Comparison of ENCODE assay signal across 1 cellular context in genomic region chr14:40204441-40205175, GRCh38.
TF ChIP-seq lines count a peak whose summit lies in the region.

No MANE protein-coding gene starts in this region.

TF ChIP-seq in HepG2, 621 proteins besides CTCF, POLR2A, EP300 and RAD21 (continued from another document and continues in another):
- TF ChIP-seq ZBTB46 (CRISPR knock-in tag; IDR thresholded peaks at IDR 0.05; ENCODE audit: borderline replicate concordance), result no peak
- no peak for TF ChIP-seq TCF12 (IDR thresholded peaks at IDR 0.05)
- TF ChIP-seq TCF12 (CRISPR knock-in tag; IDR thresholded peaks at IDR 0.05), result no peak
- TF ChIP-seq YEATS4 (CRISPR knock-in tag; IDR thresholded peaks at IDR 0.05; ENCODE audit: borderline replicate concordance), result no peak
- no peak for TF ChIP-seq MATR3 (CRISPR knock-in tag; IDR thresholded peaks at IDR 0.05)
- 0 out of 2 replicates have a peak, but pooled peaks have one; percentile 25 for TF ChIP-seq ZNF782 (CRISPR knock-in tag; IDR thresholded peaks at IDR 0.05; ENCODE audit: borderline replicate concordance)
- no peak for TF ChIP-seq HMGA1 (CRISPR knock-in tag; conservative IDR thresholded peaks at IDR 0.05)
- TF ChIP-seq NRL (CRISPR knock-in tag; IDR thresholded peaks at IDR 0.05; ENCODE audit: borderline replicate concordance), result peak; percentile 58; the same call in 1 of the 2 replicates
- no peak for TF ChIP-seq TCF7L2 (IDR thresholded peaks at IDR 0.05; ENCODE audit: low read depth, low read length)
- TF ChIP-seq IRF1 (CRISPR knock-in tag; IDR thresholded peaks at IDR 0.05; ENCODE audit: low read depth), result no peak
- TF ChIP-seq HBP1 (CRISPR knock-in tag; IDR thresholded peaks at IDR 0.05; ENCODE audit: low read depth), result no peak
- no peak for TF ChIP-seq MED13 (CRISPR knock-in tag; IDR thresholded peaks at IDR 0.05)
- TF ChIP-seq ETS1 (CRISPR knock-in tag; IDR thresholded peaks at IDR 0.05), result no peak
- TF ChIP-seq ZNF788 (CRISPR knock-in tag; IDR thresholded peaks at IDR 0.05; ENCODE audit: borderline replicate concordance), result 0 out of 2 replicates have a peak, but pooled peaks have one; percentile 19
- no peak for TF ChIP-seq ZNF276 (CRISPR knock-in tag; IDR thresholded peaks at IDR 0.05; ENCODE audit: low read depth)
- TF ChIP-seq SRF (IDR thresholded peaks at IDR 0.05; ENCODE audit: low read depth, low read length), result no peak
- TF ChIP-seq DNMT1 (CRISPR knock-in tag; IDR thresholded peaks at IDR 0.05), result no peak
- TF ChIP-seq LRRFIP1 (CRISPR knock-in tag; conservative IDR thresholded peaks at IDR 0.05), result no peak
- TF ChIP-seq ZNF205 (CRISPR knock-in tag; IDR thresholded peaks at IDR 0.05), result no peak
- TF ChIP-seq NR1H2 (CRISPR knock-in tag; IDR thresholded peaks at IDR 0.05; ENCODE audit: borderline replicate concordance, low read depth), result no peak
- no peak for TF ChIP-seq TOE1 (CRISPR knock-in tag; IDR thresholded peaks at IDR 0.05)
- TF ChIP-seq PRDM15 (CRISPR knock-in tag; IDR thresholded peaks at IDR 0.05), result no peak
- no peak for TF ChIP-seq ZNF691 (CRISPR knock-in tag; IDR thresholded peaks at IDR 0.05; ENCODE audit: borderline replicate concordance, low read depth)
- no peak for TF ChIP-seq ZBTB49 (CRISPR knock-in tag; IDR thresholded peaks at IDR 0.05; ENCODE audit: borderline replicate concordance)
- no peak for TF ChIP-seq CCAR2 (optimal IDR thresholded peaks at IDR 0.05; ENCODE audit: low read depth, low read length)
- no peak for TF ChIP-seq POLR2AphosphoS2 (IDR thresholded peaks at IDR 0.05; ENCODE audit: low read depth, low read length)
- no peak for TF ChIP-seq MXD4 (CRISPR knock-in tag; IDR thresholded peaks at IDR 0.05)
- TF ChIP-seq ZNF687 (CRISPR knock-in tag; IDR thresholded peaks at IDR 0.05), result peak; percentile 19; the same call in 1 of the 2 replicates
- 0 out of 2 replicates have a peak, but pooled peaks have one; percentile 37 for TF ChIP-seq PHF20 (CRISPR knock-in tag; IDR thresholded peaks at IDR 0.05)
- no peak for TF ChIP-seq TBX3 (IDR thresholded peaks at IDR 0.05; ENCODE audit: borderline replicate concordance)
- TF ChIP-seq CBFB (CRISPR knock-in tag; IDR thresholded peaks at IDR 0.05), result no peak
- no peak for TF ChIP-seq ATF7-NPFF (CRISPR knock-in tag; IDR thresholded peaks at IDR 0.05; ENCODE audit: low read depth)
- TF ChIP-seq ZBTB7A (CRISPR knock-in tag; IDR thresholded peaks at IDR 0.05), result no peak
- no peak for TF ChIP-seq SP1 (IDR thresholded peaks at IDR 0.05)
- TF ChIP-seq SP1 (CRISPR knock-in tag; IDR thresholded peaks at IDR 0.05), result no peak
- TF ChIP-seq HNRNPUL1 (IDR thresholded peaks at IDR 0.05; ENCODE audit: low read depth, low read length), result no peak
- TF ChIP-seq IRF2 (CRISPR knock-in tag; IDR thresholded peaks at IDR 0.05), result no peak
- no peak for TF ChIP-seq ZNF660 (CRISPR knock-in tag; IDR thresholded peaks at IDR 0.05; ENCODE audit: borderline replicate concordance, low read depth)
- TF ChIP-seq JUND (CRISPR knock-in tag; IDR thresholded peaks at IDR 0.05), result no peak
- peak; percentile 21 for TF ChIP-seq HNRNPLL (IDR thresholded peaks at IDR 0.05; ENCODE audit: low read depth, low read length, poor library complexity, severe bottlenecking)
- TF ChIP-seq POLR2G (IDR thresholded peaks at IDR 0.05; ENCODE audit: low read depth, low read length), result no peak
